In the genomic region with DNA sequence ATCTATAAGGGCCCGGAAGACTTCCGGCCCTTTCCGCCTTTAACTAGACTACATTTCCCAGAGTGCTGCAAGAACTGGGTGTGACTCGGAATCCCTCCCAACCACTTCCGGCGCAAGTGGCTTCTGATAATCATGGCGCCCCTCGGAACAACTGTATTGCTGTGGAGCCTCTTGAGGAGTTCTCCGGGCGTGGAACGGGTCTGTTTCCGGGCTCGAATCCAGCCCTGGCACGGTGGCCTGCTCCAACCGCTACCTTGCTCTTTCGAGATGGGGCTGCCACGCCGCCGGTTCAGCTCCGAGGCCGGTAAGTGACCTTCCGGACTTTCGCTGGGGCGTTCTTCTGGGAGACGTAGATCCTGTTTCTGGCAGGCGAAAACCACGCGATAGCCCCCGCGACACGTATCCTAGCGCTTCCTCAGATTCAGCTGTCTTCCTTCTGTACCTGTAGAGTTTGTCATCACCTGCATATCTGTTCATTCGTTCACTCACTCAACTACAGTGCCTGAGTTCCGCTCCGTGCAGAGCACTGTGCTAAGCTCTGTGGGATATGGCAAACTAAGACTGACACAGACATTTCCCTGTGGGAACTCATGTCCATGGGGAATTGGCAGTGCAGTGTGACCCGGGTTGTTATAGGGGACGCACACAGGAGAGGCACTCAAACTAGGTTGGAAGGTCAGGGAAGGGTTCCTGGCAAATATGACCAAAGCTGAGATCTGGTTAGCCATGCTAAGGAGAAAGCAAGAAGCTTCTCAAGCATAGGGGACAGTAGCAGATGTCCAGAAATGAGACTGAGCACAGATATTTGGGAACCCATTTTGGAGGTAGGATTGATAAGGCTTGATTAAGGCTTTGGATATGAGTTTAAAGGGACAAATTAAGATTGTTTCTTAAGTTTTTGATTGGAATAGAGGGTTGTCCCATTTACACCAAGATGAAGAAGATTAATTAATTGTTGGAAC, we compare ENCODE assay signal across 1 cellular context.
TF ChIP-seq lines count a peak whose summit lies in the region.

TSS of gene MRPS22 (plus strand) at position 126 of the 962 bp plus-strand sequence. CDS start at position 133, 7 bp downstream.

TF ChIP-seq in HCT116, 20 proteins besides CTCF, POLR2A, EP300 and RAD21 (continued from another document):
- TF ChIP-seq, protein P1, sequence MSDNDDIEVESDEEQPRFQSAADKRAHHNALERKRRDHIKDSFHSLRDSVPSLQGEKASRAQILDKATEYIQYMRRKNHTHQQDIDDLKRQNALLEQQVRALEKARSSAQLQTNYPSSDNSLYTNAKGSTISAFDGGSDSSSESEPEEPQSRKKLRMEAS (IDR thresholded peaks at IDR 0.05) = peak; percentile 68
- peak; percentile 89 for TF ChIP-seq ELF1 (IDR thresholded peaks at IDR 0.05; ENCODE audit: borderline replicate concordance, low read depth)
- no peak for TF ChIP-seq REST (IDR thresholded peaks at IDR 0.05; ENCODE audit: low read depth)
- TF ChIP-seq EGR1 (IDR thresholded peaks at IDR 0.05; ENCODE audit: low read depth) = peak; percentile 67; the same call in 1 of the 2 replicates
- no peak for TF ChIP-seq FOSL1 (IDR thresholded peaks at IDR 0.05; ENCODE audit: low read depth)
- TF ChIP-seq ZNF274 (IDR thresholded peaks at IDR 0.05; ENCODE audit: low read depth, low read length) = no peak
TF ChIP-seq in HCT116: peak in this region for 9.
